22 cellular contexts compared by ENCODE assay signal in the genomic region with DNA sequence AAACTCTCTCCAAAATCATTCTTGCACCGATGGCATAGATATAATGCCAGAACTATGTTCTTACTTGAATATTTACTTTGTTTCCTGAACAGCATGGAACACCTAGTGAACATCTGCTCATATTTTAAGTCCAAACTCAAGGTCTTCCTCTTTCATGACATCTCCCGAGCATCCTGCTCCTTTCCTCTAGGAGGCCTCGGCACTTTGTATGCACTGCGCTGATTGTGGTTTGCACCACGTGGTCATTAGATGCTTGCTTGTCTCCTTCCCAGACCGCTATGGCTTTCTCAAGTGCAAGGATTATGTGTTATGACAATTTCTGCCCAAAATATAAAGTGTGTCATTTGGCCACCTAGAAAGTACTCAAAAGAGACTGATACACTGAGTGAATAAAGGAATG.
DNase-seq lines count a peak whose midpoint lies in the region; ATAC-seq and TF ChIP-seq lines count a peak whose summit lies in the region.
"Had no signal": no experiment of that assay in that cellular context is flagged by ENCODE, and none has a peak within 500 bp of the region (broad histone marks: within the 10 kb centered on the region; RNA-seq: fewer than 3 reads in every experiment).

No MANE protein-coding gene starts in this region.

- no peak overlapping the region for H4K8ac ChIP-seq in mesendoderm (ENCODE audit: low read depth, low read length)

- no peak overlapping the region for H3K23ac ChIP-seq in mesendoderm (ENCODE audit: low read length)

- no peak overlapping the region for H3K4me3 Mint-ChIP-seq in WTC11
- H3K4me3 Mint-ChIP-seq: CD4-positive, alpha-beta T cell; IgD-negative memory B cell had no signal

- H3K4me2 ChIP-seq in Karpas-422 (ENCODE audit: low read depth, low read length, poor library complexity, severe bottlenecking) (peak overlapping the region; percentile 5), mesendoderm (ENCODE audit: low read length) (no peak overlapping the region)
- H3K4me2 ChIP-seq: A549; BLaER1 treated with 17β-estradiol and CSF1 and Interleukin-3, amounts not matched to agents 10 nM and 100 nM had no signal

- no peak overlapping the region for H3K27ac Mint-ChIP-seq in WTC11
- H3K27ac Mint-ChIP-seq: CD4-positive, alpha-beta T cell; IgD-negative memory B cell had no signal

- H3K36me3 ChIP-seq in Karpas-422 (ENCODE audit: insufficient read depth, low read length) = peaks cover 25% of the 10 kb centered on the region
- no peaks in the 10 kb centered on the region for H3K36me3 ChIP-seq in mesendoderm (ENCODE audit: control insufficient read depth, insufficient read depth, low read length)
- H3K36me3 ChIP-seq: BLaER1 treated with 17β-estradiol and CSF1 and Interleukin-3, amounts not matched to agents 10 nM and 100 nM; SJCRH30 had no signal

- no peak overlapping the region for H2BK15ac ChIP-seq in mesendoderm (replicated peaks; ENCODE audit: low read depth)

- H2BK120ac ChIP-seq in mesendoderm (ENCODE audit: low read depth, low read length) = no peak overlapping the region

- peaks cover 30% of the 10 kb centered on the region for H3K27me3 Mint-ChIP-seq in WTC11 (ENCODE audit: low read depth)
- H3K27me3 Mint-ChIP-seq: CD4-positive, alpha-beta T cell; IgD-negative memory B cell had no signal

- TF ChIP-seq CTCF in WTC11 (IDR thresholded peaks at IDR 0.05) = no peak

- no peak overlapping the region for H3K4ac ChIP-seq in mesendoderm (ENCODE audit: low read depth, low read length)

- DNase-seq in NCI-H82 (lab: John Stamatoyannopoulos, UW) = peak; percentile 4
- DNase-seq in NCI-H82 treated with DMSO at 0.1 percent for 48 hours (lab: John Stamatoyannopoulos, UW; ENCODE audit: unreplicated experiment) = no peak
- no peak for DNase-seq in Karpas-422
- DNase-seq in WTC11 (ENCODE audit: low spot score) = no peak
- DNase-seq in mesendoderm = peak; percentile 46
- DNase-seq in HCEC 1CT = no peak
- no peak for DNase-seq in NCI-H1092 treated with DMSO at 0.1 percent for 48 hours (lab: John Stamatoyannopoulos, UW)
- DNase-seq: AML-193; CD4-positive, alpha-beta T cell; GOT3; Kasumi-1; NCI-H1105; NCI-H1694 treated with DMSO at 0.1 percent for 48 hours; PC-3; SJCRH30; T-helper 2 cell had no signal

- peak overlapping the region; percentile 99 for H3K27ac ChIP-seq in Karpas-422 (ENCODE audit: low read length)
- H3K27ac ChIP-seq in mesendoderm (ENCODE audit: low read depth, low read length) = no peak overlapping the region
- H3K27ac ChIP-seq: A549; BLaER1 treated with 17β-estradiol and CSF1 and Interleukin-3, amounts not matched to agents 10 nM and 100 nM; HL-60; SJCRH30 had no signal

- peaks cover 3% of the 10 kb centered on the region; the same call in 1 of the 2 replicates for H3K9me3 Mint-ChIP-seq in WTC11

- H3K27me3 ChIP-seq in Karpas-422 (ENCODE audit: low read length) (no peaks in the 10 kb centered on the region), mesendoderm (ENCODE audit: insufficient read depth, low read length, poor library complexity) (no peaks in the 10 kb centered on the region)
- H3K27me3 ChIP-seq: BLaER1 treated with 17β-estradiol and CSF1 and Interleukin-3, amounts not matched to agents 10 nM and 100 nM; SJCRH30 had no signal

- H3K18ac ChIP-seq in mesendoderm (ENCODE audit: low read length) = no peak overlapping the region

- no peak overlapping the region for H2AFZ ChIP-seq in Karpas-422 (ENCODE audit: low read length)

- H3K79me1 ChIP-seq in mesendoderm (ENCODE audit: low read length) = no peaks in the 10 kb centered on the region

- peaks cover 43% of the 10 kb centered on the region for H3K4me1 Mint-ChIP-seq in WTC11
- H3K4me1 Mint-ChIP-seq: IgD-negative memory B cell had no signal

- WGBS in mesendoderm (ENCODE audit: extremely low coverage, insufficient coverage, low lambda C conversion rate) = no CpG with 5 or more reads among the region's 6 CpGs

- H3K9me2 ChIP-seq in Karpas-422 (replicated peaks; ENCODE audit: insufficient read depth, low read length) = no peaks in the 10 kb centered on the region

- no peak overlapping the region for H3K56ac ChIP-seq in mesendoderm (ENCODE audit: low read length)

- POLR2A ChIA-PET in WTC11 (lab: Charles Lee) = no interaction called here

- H3K79me2 ChIP-seq in Karpas-422 (ENCODE audit: low read length) = peaks cover 89% of the 10 kb centered on the region
- no peaks in the 10 kb centered on the region for H3K79me2 ChIP-seq in mesendoderm (ENCODE audit: control insufficient read depth, insufficient read depth, low read length)

- H3K9me3 ChIP-seq in Karpas-422 (ENCODE audit: low read length) = no peaks in the 10 kb centered on the region
- H3K9me3 ChIP-seq: A549; BLaER1 treated with 17β-estradiol and CSF1 and Interleukin-3, amounts not matched to agents 10 nM and 100 nM; SJCRH30 had no signal

- H3K9ac ChIP-seq in Karpas-422 (ENCODE audit: low read length) = no peak overlapping the region
- no peak overlapping the region for H3K9ac ChIP-seq in mesendoderm (ENCODE audit: low read length)
- H3K9ac ChIP-seq: BLaER1 treated with 17β-estradiol and CSF1 and Interleukin-3, amounts not matched to agents 10 nM and 100 nM had no signal

- CTCF ChIA-PET in WTC11 (lab: Charles Lee) = no interaction called here

- no peak overlapping the region for H4K5ac ChIP-seq in mesendoderm (ENCODE audit: low read length)

- no peaks in the 10 kb centered on the region for H3K36me3 Mint-ChIP-seq in WTC11
- H3K36me3 Mint-ChIP-seq: IgD-negative memory B cell had no signal

- peak; percentile 60 for ATAC-seq in WTC11
- no peak for ATAC-seq in GM19035 (IDR thresholded peaks at IDR 0.05; ENCODE audit: unreplicated experiment)
- ATAC-seq: A549, GM12878, PC-3 had no signal

- H3K4me1 ChIP-seq in Karpas-422 (ENCODE audit: low read length) (peaks cover 99% of the 10 kb centered on the region), mesendoderm (ENCODE audit: control insufficient read depth, low read depth, low read length) (no peaks in the 10 kb centered on the region)
- H3K4me1 ChIP-seq: A549; BLaER1 treated with 17β-estradiol and CSF1 and Interleukin-3, amounts not matched to agents 10 nM and 100 nM had no signal

- no peak overlapping the region for H2BK5ac ChIP-seq in mesendoderm (ENCODE audit: low read length)

- no peak overlapping the region for H2AK5ac ChIP-seq in mesendoderm (ENCODE audit: low read length)

- no peak overlapping the region for H3K4me3 ChIP-seq in Karpas-422 (ENCODE audit: low read length)
- no peak overlapping the region for H3K4me3 ChIP-seq in mesendoderm (ENCODE audit: low read length)
- H3K4me3 ChIP-seq: A549; BLaER1 treated with 17β-estradiol and CSF1 and Interleukin-3, amounts not matched to agents 10 nM and 100 nM; GM12878; SJCRH30 had no signal

- H4K20me1 ChIP-seq in Karpas-422 (ENCODE audit: insufficient read depth, low read depth, low read length) = no peaks in the 10 kb centered on the region
- H4K20me1 ChIP-seq: BLaER1 treated with 17β-estradiol and CSF1 and Interleukin-3, amounts not matched to agents 10 nM and 100 nM had no signal

TF ChIP-seq in WTC11, 78 proteins besides CTCF, POLR2A, EP300 and RAD21:
- TF ChIP-seq, protein P1, sequence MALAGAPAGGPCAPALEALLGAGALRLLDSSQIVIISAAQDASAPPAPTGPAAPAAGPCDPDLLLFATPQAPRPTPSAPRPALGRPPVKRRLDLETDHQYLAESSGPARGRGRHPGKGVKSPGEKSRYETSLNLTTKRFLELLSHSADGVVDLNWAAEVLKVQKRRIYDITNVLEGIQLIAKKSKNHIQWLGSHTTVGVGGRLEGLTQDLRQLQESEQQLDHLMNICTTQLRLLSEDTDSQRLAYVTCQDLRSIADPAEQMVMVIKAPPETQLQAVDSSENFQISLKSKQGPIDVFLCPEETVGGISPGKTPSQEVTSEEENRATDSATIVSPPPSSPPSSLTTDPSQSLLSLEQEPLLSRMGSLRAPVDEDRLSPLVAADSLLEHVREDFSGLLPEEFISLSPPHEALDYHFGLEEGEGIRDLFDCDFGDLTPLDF (CRISPR knock-in tag; IDR thresholded peaks at IDR 0.05) = no peak
- TF ChIP-seq, protein P2, sequence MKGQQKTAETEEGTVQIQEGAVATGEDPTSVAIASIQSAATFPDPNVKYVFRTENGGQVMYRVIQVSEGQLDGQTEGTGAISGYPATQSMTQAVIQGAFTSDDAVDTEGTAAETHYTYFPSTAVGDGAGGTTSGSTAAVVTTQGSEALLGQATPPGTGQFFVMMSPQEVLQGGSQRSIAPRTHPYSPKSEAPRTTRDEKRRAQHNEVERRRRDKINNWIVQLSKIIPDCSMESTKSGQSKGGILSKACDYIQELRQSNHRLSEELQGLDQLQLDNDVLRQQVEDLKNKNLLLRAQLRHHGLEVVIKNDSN (CRISPR knock-in tag; IDR thresholded peaks at IDR 0.05) = peak; percentile 41; the same call in 1 of the 2 replicates
- TF ChIP-seq, protein P3, sequence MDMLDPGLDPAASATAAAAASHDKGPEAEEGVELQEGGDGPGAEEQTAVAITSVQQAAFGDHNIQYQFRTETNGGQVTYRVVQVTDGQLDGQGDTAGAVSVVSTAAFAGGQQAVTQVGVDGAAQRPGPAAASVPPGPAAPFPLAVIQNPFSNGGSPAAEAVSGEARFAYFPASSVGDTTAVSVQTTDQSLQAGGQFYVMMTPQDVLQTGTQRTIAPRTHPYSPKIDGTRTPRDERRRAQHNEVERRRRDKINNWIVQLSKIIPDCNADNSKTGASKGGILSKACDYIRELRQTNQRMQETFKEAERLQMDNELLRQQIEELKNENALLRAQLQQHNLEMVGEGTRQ (CRISPR knock-in tag; IDR thresholded peaks at IDR 0.05) = peak; percentile 71

Comparison
In these comparisons a context has a peak if more than half of its experiments do, and no peak if none do; other contexts are left out.
1. DNase-seq: peak in NCI-H82 (single experiment) and mesendoderm (single experiment); none in NCI-H82 treated with DMSO at 0.1 percent for 48 hours (single experiment), Karpas-422 (single experiment), WTC11 (single experiment), HCEC 1CT (single experiment) and NCI-H1092 treated with DMSO at 0.1 percent for 48 hours (single experiment).